1 cellular context compared by ENCODE assay signal in genomic region chr12:132788375-132789098, GRCh38.
TF ChIP-seq lines count a peak whose summit lies in the region.

No MANE protein-coding gene starts in this region.

TF ChIP-seq in HepG2, 621 proteins besides CTCF, POLR2A, EP300 and RAD21 (continued from another document):
- no peak for TF ChIP-seq ZGPAT (CRISPR knock-in tag; IDR thresholded peaks at IDR 0.05)
TF ChIP-seq in HepG2: peak in this region for 2.
